Comparison of ENCODE assay signal across 1 cellular context in the genomic region with DNA sequence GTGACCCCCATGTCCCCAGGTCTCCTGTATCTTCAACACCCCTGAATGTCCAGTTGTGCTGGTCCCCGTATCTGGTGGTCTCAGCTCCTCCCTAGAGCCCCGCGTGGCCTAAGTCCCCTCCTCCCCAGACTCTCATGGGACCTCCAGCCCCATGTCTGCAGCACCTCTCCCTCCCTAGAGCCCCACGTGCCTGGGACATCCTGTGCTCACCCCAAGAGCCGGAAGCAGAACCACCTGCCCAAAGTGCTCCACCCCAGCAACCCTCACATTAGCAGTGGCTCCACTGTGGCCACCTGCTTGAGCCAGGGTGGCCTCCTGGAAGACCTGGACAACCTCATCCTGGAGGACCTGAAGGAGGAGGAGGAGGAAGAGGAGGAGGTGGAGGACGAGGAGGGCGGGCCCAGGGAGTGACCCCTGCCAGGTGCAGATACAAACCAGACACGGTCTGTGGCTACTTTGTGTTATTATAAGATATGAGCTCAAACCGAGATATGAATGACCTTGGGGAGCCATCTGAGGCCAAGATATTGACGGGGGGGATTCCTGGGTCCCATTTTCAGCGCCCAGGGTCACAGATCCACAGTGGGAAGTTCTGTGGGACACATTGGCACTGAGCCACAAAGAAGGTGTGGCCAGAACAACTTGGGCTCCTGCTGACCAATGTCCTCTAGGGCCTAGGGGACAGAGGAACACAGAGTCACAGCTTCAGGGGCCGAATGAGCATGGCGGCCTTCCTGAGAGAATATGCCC.
TF ChIP-seq lines count a peak whose summit lies in the region.

No MANE protein-coding gene starts in this region.

TF ChIP-seq in K562, 482 proteins besides CTCF, POLR2A, EP300 and RAD21 (continued from another document):
- TF ChIP-seq RNF219 (CRISPR knock-in tag; IDR thresholded peaks at IDR 0.05) (no peak), POLR3A (IDR thresholded peaks at IDR 0.05; ENCODE audit: borderline replicate concordance, extremely low read depth, insufficient read depth, insufficient read length) (no peak), SRF (CRISPR knock-in tag; IDR thresholded peaks at IDR 0.05) (no peak), EZH2 (IDR thresholded peaks at IDR 0.05; ENCODE audit: borderline replicate concordance, low read depth, low read length) (no peak), HSF4 (CRISPR knock-in tag; IDR thresholded peaks at IDR 0.05; ENCODE audit: borderline replicate concordance) (no peak), NEUROD1 (IDR thresholded peaks at IDR 0.05; ENCODE audit: borderline replicate concordance, low read depth, low read length, partially characterized antibody) (no peak), KLF13 (tag; IDR thresholded peaks at IDR 0.05; ENCODE audit: borderline replicate concordance, low read depth) (no peak), C11orf30 (IDR thresholded peaks at IDR 0.05; ENCODE audit: low read depth) (no peak), ZNF197 (CRISPR knock-in tag; IDR thresholded peaks at IDR 0.05; ENCODE audit: low read depth) (no peak), CBFB (CRISPR knock-in tag; IDR thresholded peaks at IDR 0.05) (0 out of 2 replicates have a peak, but pooled peaks have one; percentile 32), TEAD2 (tag; IDR thresholded peaks at IDR 0.05) (no peak), HCFC1 (IDR thresholded peaks at IDR 0.05; ENCODE audit: low read depth, low read length) (no peak), ZNF609 (CRISPR knock-in tag; IDR thresholded peaks at IDR 0.05; ENCODE audit: borderline replicate concordance) (no peak), CTCFL (IDR thresholded peaks at IDR 0.05; ENCODE audit: borderline replicate concordance, insufficient read depth, low read depth, low read length, poor library complexity, severe bottlenecking) (no peak), ZNF79 (CRISPR knock-in tag; IDR thresholded peaks at IDR 0.05; ENCODE audit: low read depth) (no peak), PYGO2 (tag; IDR thresholded peaks at IDR 0.05) (no peak), TCF3 (CRISPR knock-in tag; IDR thresholded peaks at IDR 0.05) (peak; percentile 83), CREBBP (IDR thresholded peaks at IDR 0.05; ENCODE audit: low read depth, low read length) (no peak), TRIM24 (IDR thresholded peaks at IDR 0.05) (0 out of 4 replicates have a peak, but pooled peaks of 1 of the 2 experiments have one; percentile 19), HMG20B (CRISPR knock-in tag; IDR thresholded peaks at IDR 0.05) (no peak), TRIM28 (IDR thresholded peaks at IDR 0.05) (no peak), LARP7 (IDR thresholded peaks at IDR 0.05) (no peak), ZFP36 (IDR thresholded peaks at IDR 0.05; ENCODE audit: low read depth, low read length, partially characterized antibody) (peak; percentile 60), ZBTB7A (IDR thresholded peaks at IDR 0.05; ENCODE audit: borderline replicate concordance, control insufficient read depth, low read depth, low read length) (0 out of 2 replicates have a peak, but pooled peaks have one; percentile 30), AFF1 (IDR thresholded peaks at IDR 0.05; ENCODE audit: low read depth in 1 of 2, partially characterized antibody in 2 of 2) (no peak), PHF8 (IDR thresholded peaks at IDR 0.05; ENCODE audit: borderline replicate concordance, low read length) (no peak)
- TF ChIP-seq, protein P1, sequence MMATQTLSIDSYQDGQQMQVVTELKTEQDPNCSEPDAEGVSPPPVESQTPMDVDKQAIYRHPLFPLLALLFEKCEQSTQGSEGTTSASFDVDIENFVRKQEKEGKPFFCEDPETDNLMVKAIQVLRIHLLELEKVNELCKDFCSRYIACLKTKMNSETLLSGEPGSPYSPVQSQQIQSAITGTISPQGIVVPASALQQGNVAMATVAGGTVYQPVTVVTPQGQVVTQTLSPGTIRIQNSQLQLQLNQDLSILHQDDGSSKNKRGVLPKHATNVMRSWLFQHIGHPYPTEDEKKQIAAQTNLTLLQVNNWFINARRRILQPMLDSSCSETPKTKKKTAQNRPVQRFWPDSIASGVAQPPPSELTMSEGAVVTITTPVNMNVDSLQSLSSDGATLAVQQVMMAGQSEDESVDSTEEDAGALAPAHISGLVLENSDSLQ (IDR thresholded peaks at IDR 0.05), result peak; percentile 30; the same call in 1 of the 2 replicates
